ENCODE assay signal across 11 cellular contexts in genomic region chr5:72954389-72954788, GRCh38. TPM values are rescaled to one million over a fixed set of nuclear protein-coding genes. Genes with fewer than 3 reads are reported as not detected.
A peak's percentile ranks its signal among the peaks of the same experiment; 100 is the strongest.
DNase-seq lines count a peak whose midpoint lies in the region; TF ChIP-seq lines count a peak whose summit lies in the region.
"Had no signal": no experiment of that assay in that cellular context is flagged by ENCODE, and none has a peak within 500 bp of the region (broad histone marks: within the 10 kb centered on the region; RNA-seq: fewer than 3 reads in every experiment).

No MANE protein-coding gene starts in this region.

- H3K4me3 Mint-ChIP-seq in activated naive CD4-positive, alpha-beta T cell treated with anti-CD3 and anti-CD28 coated beads, Interleukin-2, amount 10 ng/mL, durations not matched to agents 7 days and 5 days, result peak overlapping the region; percentile 85
- peak overlapping the region; percentile 86 for H3K4me3 Mint-ChIP-seq in MCF 10A (ENCODE audit: unreplicated experiment)

- no peaks in the 10 kb centered on the region for H3K9me3 Mint-ChIP-seq in activated naive CD4-positive, alpha-beta T cell treated with anti-CD3 and anti-CD28 coated beads, Interleukin-2, amount 10 ng/mL, durations not matched to agents 7 days and 5 days
- H3K9me3 Mint-ChIP-seq in MCF 10A (ENCODE audit: unreplicated experiment), result no peaks in the 10 kb centered on the region

- H3K27me3 ChIP-seq in tibial nerve, result no peaks in the 10 kb centered on the region
- H3K27me3 ChIP-seq: suprapubic skin had no signal

- H3K9me3 ChIP-seq in mesodermal cell (ENCODE audit: control insufficient read depth, low read length), result no peaks in the 10 kb centered on the region
- H3K9me3 ChIP-seq in tibial nerve, result no peaks in the 10 kb centered on the region
- H3K9me3 ChIP-seq: suprapubic skin had no signal

- TF ChIP-seq CTCF in MCF 10A (IDR thresholded peaks at IDR 0.05; ENCODE audit: unreplicated experiment) (no peak), tibial nerve (IDR thresholded peaks at IDR 0.05) (no peak)

- intact Hi-C loops in MCF 10A (cut with micrococcal nuclease), result loop anchor here (1.0 to 10.0 kb wide), 2 partner anchors 32 to 500 kb away; no protein-coding TSS in a partner anchor
- intact Hi-C loops in posterior cingulate gyrus (cut with DNase I), result loop anchor here (2.0 to 10.0 kb wide), 3 partner anchors 106 to 340 kb away; partner anchors contain the start of gene TNPO1

- H3K27ac Mint-ChIP-seq in activated naive CD4-positive, alpha-beta T cell treated with anti-CD3 and anti-CD28 coated beads, Interleukin-2, amount 10 ng/mL, durations not matched to agents 7 days and 5 days, result no peak overlapping the region
- peak overlapping the region; percentile 99 for H3K27ac Mint-ChIP-seq in MCF 10A (ENCODE audit: low read depth, unreplicated experiment)

- TF ChIP-seq EP300 in tibial nerve (IDR thresholded peaks at IDR 0.05), result no peak

- H3K27ac ChIP-seq in mesodermal cell (ENCODE audit: low read depth, low read length, severe bottlenecking) (no peak overlapping the region), tibial nerve (peak overlapping the region; percentile 86 to 99 (median 97))

- no TSS peak for BruUV-seq in MCF 10A (replicated peaks; lab: Mats Ljungman, UMichigan)

- H3K36me3 ChIP-seq in mesodermal cell (ENCODE audit: control insufficient read depth, insufficient read depth, low read length), result no peaks in the 10 kb centered on the region
- no peaks in the 10 kb centered on the region for H3K36me3 ChIP-seq in tibial nerve
- H3K36me3 ChIP-seq: suprapubic skin had no signal

- H3K4me1 Mint-ChIP-seq in activated naive CD4-positive, alpha-beta T cell treated with anti-CD3 and anti-CD28 coated beads, Interleukin-2, amount 10 ng/mL, durations not matched to agents 7 days and 5 days, result peaks cover 16% of the 10 kb centered on the region
- peaks cover 50% of the 10 kb centered on the region for H3K4me1 Mint-ChIP-seq in MCF 10A (ENCODE audit: insufficient read depth, unreplicated experiment)

- peaks cover 54% of the 10 kb centered on the region for H3K27me3 Mint-ChIP-seq in activated naive CD4-positive, alpha-beta T cell treated with anti-CD3 and anti-CD28 coated beads, Interleukin-2, amount 10 ng/mL, durations not matched to agents 7 days and 5 days
- H3K27me3 Mint-ChIP-seq in MCF 10A (ENCODE audit: insufficient read depth, unreplicated experiment), result no peaks in the 10 kb centered on the region

- POLR2A ChIA-PET in MCF 10A (lab: Yijun Ruan, JAX), result interaction anchor here (0.6 to 5.2 kb wide), 13 partner anchors 10 to 610 kb away, joined by 3 to 48 read pairs (median 6); partner anchors contain the start of gene BTF3

- TF ChIP-seq POLR2A in tibial nerve (IDR thresholded peaks at IDR 0.05), result no peak

- no peaks in the 10 kb centered on the region for H3K4me1 ChIP-seq in mesodermal cell (ENCODE audit: control insufficient read depth, insufficient read depth, low read length, poor library complexity, severe bottlenecking)
- H3K4me1 ChIP-seq in tibial nerve, result peaks cover 0 to 44% (median 18%) of the 10 kb centered on the region in 4 donors

- DNase-seq in activated naive CD4-positive, alpha-beta T cell treated with anti-CD3 and anti-CD28 coated beads, Interleukin-2, amount 10 ng/mL, durations not matched to agents 7 days and 5 days, result no peak
- DNase-seq in activated naive CD4-positive, alpha-beta T cell treated with Interleukin-2 at 50 U/mL for 16 hours, result no peak
- DNase-seq in MCF 10A (ENCODE audit: unreplicated experiment) (no peak), tibial nerve (ENCODE audit: low spot score in 2 of 2) (no peak), occipital lobe (lab: John Stamatoyannopoulos, UW) (no peak), posterior cingulate gyrus (no peak)
- DNase-seq in effector CD4-positive, alpha-beta T cell, result no peak
- DNase-seq: glutamatergic neuron, NCI-H526 treated with DMSO at 0.1 percent for 48 hours had no signal

- no peaks in the 10 kb centered on the region for H3K36me3 Mint-ChIP-seq in activated naive CD4-positive, alpha-beta T cell treated with anti-CD3 and anti-CD28 coated beads, Interleukin-2, amount 10 ng/mL, durations not matched to agents 7 days and 5 days
- H3K36me3 Mint-ChIP-seq in MCF 10A (ENCODE audit: insufficient read depth, unreplicated experiment), result peaks cover 7% of the 10 kb centered on the region

- CTCF ChIA-PET in activated naive CD4-positive, alpha-beta T cell treated with anti-CD3 and anti-CD28 coated beads, Interleukin-2, amount 10 ng/mL, durations not matched to agents 7 days and 5 days (lab: Charles Lee), result no interaction called here
- CTCF ChIA-PET in MCF 10A (lab: Yijun Ruan, JAX), result interaction anchor here (0.6 to 2.0 kb wide), 3 partner anchors 28 to 262 kb away, joined by 3 to 6 read pairs (median 3); no protein-coding TSS in a partner anchor

- 89 to 94% methylated on average over 3 to 6 of the region's 7 CpGs for WGBS in mesodermal cell (ENCODE audit: insufficient coverage in 2 of 2), 2 experiments
- 81 to 85% methylated on average over 7 of the region's 7 CpGs for WGBS in tibial nerve, 2 donors

- peak overlapping the region; percentile 67 for H3K4me3 ChIP-seq in mesodermal cell (ENCODE audit: extremely low read depth, insufficient read depth, low read length, poor library complexity, severe bottlenecking)
- H3K4me3 ChIP-seq in tibial nerve, result peak overlapping the region in 1 of 4 donors; percentile 93

RNA-seq across cellular contexts. Expression of gene FCHO2, which starts 1.5 kb away (rescaled TPM):
- total RNA-seq in MCF 10A (2022) (16.9 and 26.3 TPM in 2 replicates), tibial nerve (10 to 100 TPM; 24.9 to 37.5 (median 30.7) TPM), occipital lobe (74.4 TPM)
- polyA plus RNA-seq in mesodermal cell (2013, experiment 1 of 2), result 17.1 TPM
- polyA plus RNA-seq in mesodermal cell (2013, experiment 2 of 2), result 16.5 TPM
